ENCODE assay signal across 15 cellular contexts in genomic region chr19:40813182-40813581, GRCh38. TPM values are rescaled to one million over a fixed set of nuclear protein-coding genes. Genes with fewer than 3 reads are reported as not detected.
DNase-seq lines count a peak whose midpoint lies in the region; ATAC-seq and TF ChIP-seq lines count a peak whose summit lies in the region.
"Had no signal": no experiment of that assay in that cellular context is flagged by ENCODE, and none has a peak within 500 bp of the region (broad histone marks: within the 10 kb centered on the region; RNA-seq: fewer than 3 reads in every experiment).

No MANE protein-coding gene starts in this region.

- H2AK5ac ChIP-seq in trophoblast cell (ENCODE audit: low read length), result no peak overlapping the region

- no peak overlapping the region for H4K91ac ChIP-seq in trophoblast cell (ENCODE audit: low read depth, low read length)

- H3K9ac ChIP-seq in trophoblast cell (ENCODE audit: low read length), result no peak overlapping the region

- H3K18ac ChIP-seq in trophoblast cell (ENCODE audit: low read length), result no peak overlapping the region

- H3K27ac ChIP-seq in lung (ENCODE audit: low read depth in 1 of 2, low read length in 1 of 2) (no peak overlapping the region), testis (peak overlapping the region; percentile 33 to 75), trophoblast cell (ENCODE audit: low read depth, low read length) (no peak overlapping the region)
- H3K27ac ChIP-seq: body of pancreas, VCaP had no signal

- H3K36me3 Mint-ChIP-seq in activated naive CD8-positive, alpha-beta T cell, result no peaks in the 10 kb centered on the region
- peaks cover 2% of the 10 kb centered on the region for H3K36me3 Mint-ChIP-seq in activated naive CD8-positive, alpha-beta T cell treated with anti-CD3 and anti-CD28 coated beads for 36 hours

- no peaks in the 10 kb centered on the region for H3K27me3 Mint-ChIP-seq in activated naive CD8-positive, alpha-beta T cell
- H3K27me3 Mint-ChIP-seq in activated naive CD8-positive, alpha-beta T cell treated with anti-CD3 and anti-CD28 coated beads for 36 hours, result peaks cover 4% of the 10 kb centered on the region

- no peak overlapping the region for H3K4me2 ChIP-seq in trophoblast cell (ENCODE audit: low read length)

- peaks cover 36% of the 10 kb centered on the region for H3K4me1 Mint-ChIP-seq in activated naive CD8-positive, alpha-beta T cell (ENCODE audit: low read depth)
- H3K4me1 Mint-ChIP-seq in activated naive CD8-positive, alpha-beta T cell treated with anti-CD3 and anti-CD28 coated beads for 36 hours, result peaks cover 15% of the 10 kb centered on the region

- no peak for ATAC-seq in lung (ENCODE audit: insufficient read depth, low FRiP score)
- ATAC-seq: body of pancreas had no signal

- peaks cover 3 to 14% of the 10 kb centered on the region in 2 donors for H3K4me1 ChIP-seq in lung (ENCODE audit: control insufficient read depth in 2 of 2, insufficient read depth in 2 of 2, low read length in 2 of 2)
- H3K4me1 ChIP-seq in testis, result peaks cover 37% of the 10 kb centered on the region
- peaks cover 12 to 15% of the 10 kb centered on the region in 2 experiments for H3K4me1 ChIP-seq in trophoblast cell (ENCODE audit: control insufficient read depth in 1 of 2, insufficient read depth in 2 of 2, low read length in 2 of 2)

- no peaks in the 10 kb centered on the region for H3K9me3 Mint-ChIP-seq in activated naive CD8-positive, alpha-beta T cell (ENCODE audit: low read depth)
- H3K9me3 Mint-ChIP-seq in activated naive CD8-positive, alpha-beta T cell treated with anti-CD3 and anti-CD28 coated beads for 36 hours, result no peaks in the 10 kb centered on the region

- intact Hi-C loops in testis (cut with DNase I; ENCODE audit: low total_unique reads), result no loop called here

- DNase-seq in activated naive CD8-positive, alpha-beta T cell treated with anti-CD3 and anti-CD28 coated beads for 36 hours, result no peak
- DNase-seq in astrocyte of the hippocampus (ENCODE audit: low read depth, low spot score) (peak; percentile 56), lung (ENCODE audit: low spot score) (peak; percentile 63), testis (peak; percentile 57), NCI-H226 (no peak), trophoblast cell (no peak), NCI-H1417 treated with DMSO at 0.1 percent for 48 hours (lab: John Stamatoyannopoulos, UW) (no peak)
- DNase-seq: activated effector memory CD4-positive, alpha-beta T cell treated with anti-CD3 and anti-CD28 coated beads, Interleukin-2, amount 50 U/mL, for 16 hours; effector CD4-positive, alpha-beta T cell; foreskin fibroblast had no signal

- no peak overlapping the region for H3K4me3 ChIP-seq in lung
- no peak overlapping the region for H3K4me3 ChIP-seq in testis
- H3K4me3 ChIP-seq in trophoblast cell (ENCODE audit: low read depth, low read length), result no peak overlapping the region
- H3K4me3 ChIP-seq: body of pancreas, uterus had no signal

- TF ChIP-seq CTCF in lung (IDR thresholded peaks at IDR 0.05; ENCODE audit: control extremely low read depth, extremely low read depth), result no peak
- TF ChIP-seq CTCF in testis (IDR thresholded peaks at IDR 0.05), result no peak

- H3K14ac ChIP-seq in trophoblast cell (ENCODE audit: low read length), result no peak overlapping the region

- TF ChIP-seq POLR2A in testis (IDR thresholded peaks at IDR 0.05), result no peak

- peaks cover 0 to 11% of the 10 kb centered on the region in 2 donors for H3K36me3 ChIP-seq in lung (ENCODE audit: control insufficient read depth in 2 of 2, insufficient read depth in 2 of 2, low read length in 2 of 2)
- no peaks in the 10 kb centered on the region for H3K36me3 ChIP-seq in testis (ENCODE audit: low read depth, missing control alignments)
- H3K36me3 ChIP-seq in trophoblast cell (ENCODE audit: control insufficient read depth in 1 of 2, insufficient read depth in 2 of 2, low read length in 2 of 2), result peaks cover 13% of the 10 kb centered on the region in 2 experiments
- H3K36me3 ChIP-seq: uterus had no signal

- no peak overlapping the region for H2BK120ac ChIP-seq in trophoblast cell (ENCODE audit: insufficient read depth, low read length, poor library complexity)

- H3K4ac ChIP-seq in trophoblast cell (ENCODE audit: low read depth, low read length), result no peak overlapping the region

- 27 to 69% methylated on average over 3 to 4 of the region's 4 CpGs for WGBS in lung, 2 donors
- WGBS in testis, 2 donors, result 29 to 32% methylated on average over 4 of the region's 4 CpGs
- no CpG with 5 or more reads among the region's 4 CpGs for WGBS in trophoblast cell (ENCODE audit: extremely low coverage, insufficient coverage, insufficient read length)

- no peak overlapping the region for H2AFZ ChIP-seq in trophoblast cell (ENCODE audit: insufficient read depth, low read length, poor library complexity)

- H4K8ac ChIP-seq in trophoblast cell (ENCODE audit: low read depth, low read length), result no peak overlapping the region

- H2BK12ac ChIP-seq in trophoblast cell (ENCODE audit: low read length), result no peak overlapping the region

- peaks cover 2% of the 10 kb centered on the region for H3K79me2 ChIP-seq in trophoblast cell (ENCODE audit: control insufficient read depth, insufficient read depth, low read length, poor library complexity)

- H3K9me3 ChIP-seq in lung (ENCODE audit: control insufficient read depth in 2 of 2, insufficient read depth in 1 of 2, low read length in 1 of 2), result no peaks in the 10 kb centered on the region
- H3K9me3 ChIP-seq in testis, result no peaks in the 10 kb centered on the region
- no peaks in the 10 kb centered on the region for H3K9me3 ChIP-seq in trophoblast cell (ENCODE audit: insufficient read depth, low read depth, low read length)
- H3K9me3 ChIP-seq: body of pancreas, uterus had no signal

- no peak overlapping the region for H3K27ac Mint-ChIP-seq in activated naive CD8-positive, alpha-beta T cell
- no peak overlapping the region for H3K27ac Mint-ChIP-seq in activated naive CD8-positive, alpha-beta T cell treated with anti-CD3 and anti-CD28 coated beads for 36 hours

- H3K27me3 ChIP-seq in lung (ENCODE audit: control insufficient read depth, insufficient read depth), result no peaks in the 10 kb centered on the region
- no peaks in the 10 kb centered on the region for H3K27me3 ChIP-seq in testis
- no peaks in the 10 kb centered on the region for H3K27me3 ChIP-seq in trophoblast cell (ENCODE audit: insufficient read depth, low read length)
- H3K27me3 ChIP-seq: body of pancreas, uterus had no signal

- H3K79me1 ChIP-seq in trophoblast cell (ENCODE audit: low read length), result peaks cover 3% of the 10 kb centered on the region

- peak overlapping the region; percentile 93 for H3K4me3 Mint-ChIP-seq in activated naive CD8-positive, alpha-beta T cell
- no peak overlapping the region for H3K4me3 Mint-ChIP-seq in activated naive CD8-positive, alpha-beta T cell treated with anti-CD3 and anti-CD28 coated beads for 36 hours

- no peak overlapping the region for H2BK5ac ChIP-seq in trophoblast cell (ENCODE audit: low read depth, low read length, poor library complexity)

- H4K12ac ChIP-seq in trophoblast cell (ENCODE audit: low read depth, low read length), result no peak overlapping the region

- no peak overlapping the region for H3K23ac ChIP-seq in trophoblast cell (ENCODE audit: low read length)

RNA-seq across cellular contexts. Expression of gene EGLN2, which starts 14.2 kb away (rescaled TPM):
- total RNA-seq in activated naive CD8-positive, alpha-beta T cell treated with anti-CD3 and anti-CD28 coated beads for 36 hours, result 100 to 1,000 TPM in 1 of 2 experiments, 10 to 100 TPM in 1; 97.2 to 100 TPM
- total RNA-seq in lung, result 100 to 1,000 TPM; 130 to 157 TPM
- 100 to 1,000 TPM; 132 to 133 TPM for polyA plus RNA-seq in lung
- total RNA-seq in testis, result 100 to 1,000 TPM; 245 to 260 TPM
- polyA plus RNA-seq in testis (ENCODE audit: insufficient read depth, low read depth, low replicate concordance), result 489 TPM
- polyA plus RNA-seq in trophoblast cell (2013), result 84.0 and 84.3 TPM in 2 replicates

RNA-seq across cellular contexts. Expression of gene RAB4B, which starts 35.1 kb away (rescaled TPM):
- 10 to 100 TPM; 26.0 to 27.2 TPM for total RNA-seq in activated naive CD8-positive, alpha-beta T cell treated with anti-CD3 and anti-CD28 coated beads for 36 hours
- total RNA-seq in lung (10 to 100 TPM; 11.5 to 73.0 TPM), testis (10 to 100 TPM; 44.7 to 49.3 TPM)
- polyA plus RNA-seq in lung (10 to 100 TPM; 78.6 to 90.9 TPM), testis (ENCODE audit: insufficient read depth, low read depth, low replicate concordance) (46.7 TPM)
- 16.0 and 16.2 TPM in 2 replicates for polyA plus RNA-seq in trophoblast cell (2013)

RNA-seq across cellular contexts. Expression of gene CYP2A6, which starts 37.1 kb away (rescaled TPM):
- under 1 TPM in 1 of 2 experiments, not detected in 1; 0.27 TPM for total RNA-seq in activated naive CD8-positive, alpha-beta T cell treated with anti-CD3 and anti-CD28 coated beads for 36 hours
- total RNA-seq in lung (1 to 10 TPM in 1 of 2 donors, under 1 TPM in 1; 0.97 to 1.7 TPM), testis (not detected)
- polyA plus RNA-seq in lung (under 1 TPM; 0.45 to 0.57 TPM), testis (ENCODE audit: insufficient read depth, low read depth, low replicate concordance) (not detected)
- polyA plus RNA-seq in trophoblast cell (2013), result not detected in 2 replicates
- total RNA-seq: body of pancreas, HT1080 had no signal

RNA-seq across cellular contexts. Expression of gene MIA, which starts 37.9 kb away (rescaled TPM):
- total RNA-seq in activated naive CD8-positive, alpha-beta T cell treated with anti-CD3 and anti-CD28 coated beads for 36 hours, result not detected
- total RNA-seq in lung, result 1 to 10 TPM in 1 of 2 donors, not detected in 1; 3.2 TPM
- polyA plus RNA-seq in lung, result 1 to 10 TPM in 1 of 2 donors, under 1 TPM in 1; 0.75 to 4.6 TPM
- total RNA-seq in testis, result 1 to 10 TPM; 2.4 to 2.8 TPM
- 2.9 TPM for polyA plus RNA-seq in testis (ENCODE audit: insufficient read depth, low read depth, low replicate concordance)
- 2.0 and 2.1 TPM in 2 replicates for polyA plus RNA-seq in trophoblast cell (2013)

Comparison
In these comparisons a context has a peak if more than half of its experiments do, and no peak if none do; other contexts are left out.
1. DNase-seq: peak in astrocyte of the hippocampus (single experiment), lung (single experiment) and testis (single experiment); none in activated naive CD8-positive, alpha-beta T cell treated with anti-CD3 and anti-CD28 coated beads for 36 hours (single experiment), NCI-H226 (single experiment), trophoblast cell (0 of 2) and NCI-H1417 treated with DMSO at 0.1 percent for 48 hours (single experiment).
2. H3K27ac ChIP-seq: peak in testis (2 of 2); none in lung (0 of 2) and trophoblast cell (single experiment).